ENCODE assay signal across 8 cellular contexts in genomic region chr7:128739048-128739962, GRCh38. TPM values are rescaled to one million over a fixed set of nuclear protein-coding genes. Genes with fewer than 3 reads are reported as not detected.
A peak's percentile ranks its signal among the peaks of the same experiment; 100 is the strongest.
DNase-seq lines count a peak whose midpoint lies in the region; ATAC-seq and TF ChIP-seq lines count a peak whose summit lies in the region.

Gene CALU, plus strand, starts transcription at chr7:128739359. Its CDS starts 9,225 bp downstream, at chr7:128748584.

- H3K36me3 Mint-ChIP-seq in effector memory CD8-positive, alpha-beta T cell (ENCODE audit: insufficient read depth), result peaks cover 19% of the 10 kb centered on the region

- no peaks in the 10 kb centered on the region for H3K9me3 Mint-ChIP-seq in effector memory CD8-positive, alpha-beta T cell

- peak within 1 kb of the TSS; percentile 99 for H3K27ac Mint-ChIP-seq in effector memory CD8-positive, alpha-beta T cell

- H3K27me3 Mint-ChIP-seq in effector memory CD8-positive, alpha-beta T cell, result no peaks in the 10 kb centered on the region

- H3K4me3 Mint-ChIP-seq in effector memory CD8-positive, alpha-beta T cell, result peak within 1 kb of the TSS; percentile 93 to 99

- no peak for TF ChIP-seq CTCF in GM20000 (IDR thresholded peaks at IDR 0.05; ENCODE audit: extremely low read depth, missing control alignments)

- ATAC-seq in effector memory CD8-positive, alpha-beta T cell (replicated peaks), result peak; percentile 90

- H3K4me1 Mint-ChIP-seq in effector memory CD8-positive, alpha-beta T cell (ENCODE audit: low read depth in 2 of 2), result peaks cover 24 to 42% of the 10 kb centered on the region in 2 donors

- peak; percentile 81 for DNase-seq in CMK (ENCODE audit: low read depth)
- DNase-seq in GM20000 (ENCODE audit: low spot score), result peak; percentile 99
- DNase-seq in HT-29 (ENCODE audit: low spot score), result peak; percentile 99
- peak; percentile 72 to 80 for DNase-seq in NOMO-1 (lab: John Stamatoyannopoulos, UW; ENCODE audit: unreplicated experiment in 2 of 2)
- peak; percentile 85 to 86 for DNase-seq in activated CD8-positive, alpha-beta memory T cell treated with anti-CD3 and anti-CD28 coated beads for 4 hours (ENCODE audit: low read depth in 2 of 2)
- DNase-seq in effector memory CD8-positive, alpha-beta T cell, result peak; percentile 92 to 93 (median 92)
- peak; percentile 98 for DNase-seq in medulla oblongata (ENCODE audit: extremely low spot score)
- peak; percentile 89 for DNase-seq in stimulated activated CD8-positive, alpha-beta memory T cell treated with anti-CD3 and anti-CD28 coated beads, Interleukin-12 subunit alpha, Interleukin-12 subunit beta, amount 100 ng/mL, for 1 hour (ENCODE audit: low read depth)

RNA-seq across cellular contexts. Expression of gene CALU, which starts in this region (rescaled TPM):
- 61.3 and 68.8 TPM in 2 replicates for total RNA-seq in HT-29 (2014; rRNA removed; shearing (Covaris generic))

Comparison
In these comparisons a context has a peak if more than half of its experiments do, and no peak if none do; other contexts are left out.
1. Peak in every context shown above with its lines: DNase-seq and ATAC-seq.